Comparison of ENCODE assay signal across 1 cellular context in the genomic region with DNA sequence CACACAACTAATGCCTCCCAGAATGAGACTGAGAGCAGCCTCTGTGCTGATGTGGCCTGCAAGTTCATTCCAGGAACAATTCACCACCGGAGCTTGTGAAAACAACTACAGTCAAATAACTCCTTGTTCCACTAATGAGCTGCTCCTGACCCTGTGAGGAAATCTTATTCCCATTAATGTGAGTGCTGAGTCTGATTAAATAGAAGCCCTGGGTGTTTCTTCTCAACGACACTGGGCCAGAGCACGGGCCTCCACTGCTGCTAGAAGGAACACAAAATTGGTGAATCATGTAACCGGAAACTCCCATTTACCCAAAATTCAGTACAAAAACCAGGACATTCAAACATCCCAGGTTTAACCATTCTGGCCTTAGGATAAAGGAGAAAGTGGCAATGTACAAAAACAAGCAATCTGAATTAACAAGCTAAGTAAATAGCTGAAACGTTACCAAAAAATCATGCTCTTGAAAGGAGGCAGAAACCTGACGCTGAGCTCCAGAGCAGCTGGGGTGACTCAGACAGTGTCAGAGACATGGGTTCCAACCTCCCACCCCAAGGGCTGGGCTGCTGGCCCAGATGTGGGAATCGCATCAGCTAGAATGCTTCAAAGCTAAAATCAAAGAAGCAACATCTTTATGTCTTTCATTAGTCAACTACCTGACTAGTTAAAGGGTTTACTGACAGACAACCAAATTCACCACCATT.
A peak's percentile ranks its signal among the peaks of the same experiment; 100 is the strongest.
TF ChIP-seq lines count a peak whose summit lies in the region.

No MANE protein-coding gene starts in this region.

TF ChIP-seq in HCT116, 20 proteins besides CTCF, POLR2A, EP300 and RAD21:
- TF ChIP-seq EZH2 (IDR thresholded peaks at IDR 0.05) (no peak), JUND (IDR thresholded peaks at IDR 0.05) (peak; percentile 42), FOSL1 (IDR thresholded peaks at IDR 0.05; ENCODE audit: low read depth) (peak; percentile 61), SP1 (IDR thresholded peaks at IDR 0.05; ENCODE audit: low read depth) (peak; percentile 2; the same call in 1 of the 2 replicates)
